Comparison of ENCODE assay signal across 1 cellular context in the genomic region with DNA sequence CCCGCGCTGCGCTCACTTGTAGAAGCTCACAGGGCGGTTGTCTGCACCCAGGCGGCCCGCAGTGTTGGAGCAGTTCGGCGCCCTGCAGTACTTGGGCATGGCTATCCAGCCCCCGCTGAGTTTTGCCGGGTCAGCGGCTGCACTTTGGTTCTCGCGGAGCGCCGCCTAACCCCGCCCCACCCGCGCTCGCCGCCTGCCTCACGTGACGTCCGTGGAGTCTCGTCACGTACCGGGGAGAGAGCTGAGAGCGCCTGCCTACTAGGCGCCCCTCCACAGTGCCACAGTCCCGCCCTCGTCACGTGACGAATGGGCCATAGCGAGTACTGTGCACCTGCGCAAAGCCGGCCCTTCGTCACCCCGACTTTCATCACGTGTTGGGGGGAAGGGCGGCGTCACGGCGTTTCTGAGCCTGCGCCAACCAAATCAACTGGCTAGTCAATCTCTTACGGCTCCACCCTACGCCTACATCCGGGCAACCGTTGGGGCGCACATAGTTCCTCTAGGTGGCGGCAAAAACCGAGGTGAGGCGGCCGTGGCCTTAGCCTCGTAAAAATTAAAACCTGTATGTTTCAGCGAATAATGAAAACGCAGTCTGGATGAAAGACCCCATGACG.
TF ChIP-seq lines count a peak whose summit lies in the region.

A gene with protein sequence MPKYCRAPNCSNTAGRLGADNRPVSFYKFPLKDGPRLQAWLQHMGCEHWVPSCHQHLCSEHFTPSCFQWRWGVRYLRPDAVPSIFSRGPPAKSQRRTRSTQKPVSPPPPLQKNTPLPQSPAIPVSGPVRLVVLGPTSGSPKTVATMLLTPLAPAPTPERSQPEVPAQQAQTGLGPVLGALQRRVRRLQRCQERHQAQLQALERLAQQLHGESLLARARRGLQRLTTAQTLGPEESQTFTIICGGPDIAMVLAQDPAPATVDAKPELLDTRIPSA (minus strand): TSS at position 167 of the 614 bp plus-strand sequence. CDS start 68 bp downstream, at position 99.

TF ChIP-seq in HepG2, 621 proteins besides CTCF, POLR2A, EP300 and RAD21 (continued from another document and continues in another):
- TF ChIP-seq MZF1 (CRISPR knock-in tag; IDR thresholded peaks at IDR 0.05; ENCODE audit: borderline replicate concordance) (0 out of 2 replicates have a peak, but pooled peaks have one; percentile 53), PRMT3 (CRISPR knock-in tag; IDR thresholded peaks at IDR 0.05; ENCODE audit: borderline replicate concordance, low read depth) (peak; percentile 31; the same call in 1 of the 2 replicates), HMGA1 (CRISPR knock-in tag; conservative IDR thresholded peaks at IDR 0.05) (no peak), MIER3 (CRISPR knock-in tag; IDR thresholded peaks at IDR 0.05; ENCODE audit: borderline replicate concordance) (peak; percentile 69; the same call in 1 of the 2 replicates), ZNF143 (CRISPR knock-in tag; IDR thresholded peaks at IDR 0.05) (peak; percentile 56), ETV5 (CRISPR knock-in tag; IDR thresholded peaks at IDR 0.05; ENCODE audit: borderline replicate concordance) (peak; percentile 59), GABPA (IDR thresholded peaks at IDR 0.05; ENCODE audit: low read depth, low read length) (no peak), GABPA (CRISPR knock-in tag; IDR thresholded peaks at IDR 0.05; ENCODE audit: low read depth) (peak; percentile 65), RBM39 (IDR thresholded peaks at IDR 0.05; ENCODE audit: low read depth, low read length, poor library complexity, severe bottlenecking) (peak; percentile 78), ZNF569 (CRISPR knock-in tag; IDR thresholded peaks at IDR 0.05; ENCODE audit: borderline replicate concordance) (no peak), HOXA5 (CRISPR knock-in tag; IDR thresholded peaks at IDR 0.05) (peak; percentile 74), MYC (CRISPR knock-in tag; IDR thresholded peaks at IDR 0.05; ENCODE audit: borderline replicate concordance) (peak; percentile 89; the same call in 1 of the 2 replicates), SALL2 (CRISPR knock-in tag; IDR thresholded peaks at IDR 0.05) (peak; percentile 54; the same call in 1 of the 2 replicates), POLR2G (IDR thresholded peaks at IDR 0.05; ENCODE audit: low read depth, low read length) (peak; percentile 82), SIX4 (CRISPR knock-in tag; IDR thresholded peaks at IDR 0.05) (peak; percentile 73; the same call in 1 of the 2 replicates), ZNF572 (CRISPR knock-in tag; IDR thresholded peaks at IDR 0.05) (0 out of 2 replicates have a peak, but pooled peaks have one; percentile 49), CCDC6 (CRISPR knock-in tag; IDR thresholded peaks at IDR 0.05) (peak; percentile 26; the same call in 1 of the 2 replicates), MAFK (conservative IDR thresholded peaks at IDR 0.05 in 1 of 2, IDR thresholded peaks at IDR 0.05 in 1 of 2; ENCODE audit: low read length in 2 of 2) (peak; percentile 31 to 54; a peak in 2 of 4 replicates), ZNF230 (CRISPR knock-in tag; IDR thresholded peaks at IDR 0.05) (no peak; the same call in 1 of the 2 replicates), ZZZ3 (CRISPR knock-in tag; IDR thresholded peaks at IDR 0.05; ENCODE audit: borderline replicate concordance) (no peak; the same call in 1 of the 2 replicates), ZNF781 (CRISPR knock-in tag; IDR thresholded peaks at IDR 0.05; ENCODE audit: borderline replicate concordance, not compliant biosample characterization) (peak; percentile 86), MAZ (IDR thresholded peaks at IDR 0.05; ENCODE audit: borderline replicate concordance, low read depth, low read length) (peak; percentile 48; the same call in 1 of the 2 replicates), MAZ (CRISPR knock-in tag; IDR thresholded peaks at IDR 0.05; ENCODE audit: low read depth) (peak; percentile 87), ZNF34 (CRISPR knock-in tag; IDR thresholded peaks at IDR 0.05; ENCODE audit: borderline replicate concordance) (no peak), CBX5 (CRISPR knock-in tag; IDR thresholded peaks at IDR 0.05; ENCODE audit: borderline replicate concordance) (peak; percentile 71; the same call in 1 of the 2 replicates), GZF1 (CRISPR knock-in tag; IDR thresholded peaks at IDR 0.05) (peak; percentile 88; the same call in 1 of the 2 replicates), NKX3-1 (CRISPR knock-in tag; IDR thresholded peaks at IDR 0.05) (peak; percentile 43), ZNF768 (CRISPR knock-in tag; IDR thresholded peaks at IDR 0.05) (peak; percentile 39; the same call in 1 of the 2 replicates), ZNF891 (CRISPR knock-in tag; IDR thresholded peaks at IDR 0.05) (peak; percentile 33; the same call in 1 of the 2 replicates), ARNT2 (CRISPR knock-in tag; IDR thresholded peaks at IDR 0.05; ENCODE audit: low read depth) (peak; percentile 65; the same call in 1 of the 2 replicates), ZFP1 (CRISPR knock-in tag; IDR thresholded peaks at IDR 0.05) (peak; percentile 43), MATR3 (CRISPR knock-in tag; IDR thresholded peaks at IDR 0.05) (no peak), ZKSCAN5 (CRISPR knock-in tag; IDR thresholded peaks at IDR 0.05) (no peak), SRSF1 (optimal IDR thresholded peaks at IDR 0.05; ENCODE audit: low read depth, low read length) (peak; percentile 24)
- TF ChIP-seq, protein P1, sequence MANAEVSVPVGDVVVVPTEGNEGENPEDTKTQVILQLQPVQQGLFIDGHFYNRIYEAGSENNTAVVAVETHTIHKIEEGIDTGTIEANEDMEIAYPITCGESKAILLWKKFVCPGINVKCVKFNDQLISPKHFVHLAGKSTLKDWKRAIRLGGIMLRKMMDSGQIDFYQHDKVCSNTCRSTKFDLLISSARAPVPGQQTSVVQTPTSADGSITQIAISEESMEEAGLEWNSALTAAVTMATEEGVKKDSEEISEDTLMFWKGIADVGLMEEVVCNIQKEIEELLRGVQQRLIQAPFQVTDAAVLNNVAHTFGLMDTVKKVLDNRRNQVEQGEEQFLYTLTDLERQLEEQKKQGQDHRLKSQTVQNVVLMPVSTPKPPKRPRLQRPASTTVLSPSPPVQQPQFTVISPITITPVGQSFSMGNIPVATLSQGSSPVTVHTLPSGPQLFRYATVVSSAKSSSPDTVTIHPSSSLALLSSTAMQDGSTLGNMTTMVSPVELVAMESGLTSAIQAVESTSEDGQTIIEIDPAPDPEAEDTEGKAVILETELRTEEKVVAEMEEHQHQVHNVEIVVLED (CRISPR knock-in tag; IDR thresholded peaks at IDR 0.05; ENCODE audit: borderline replicate concordance) = peak; percentile 89
- TF ChIP-seq, protein P2, sequence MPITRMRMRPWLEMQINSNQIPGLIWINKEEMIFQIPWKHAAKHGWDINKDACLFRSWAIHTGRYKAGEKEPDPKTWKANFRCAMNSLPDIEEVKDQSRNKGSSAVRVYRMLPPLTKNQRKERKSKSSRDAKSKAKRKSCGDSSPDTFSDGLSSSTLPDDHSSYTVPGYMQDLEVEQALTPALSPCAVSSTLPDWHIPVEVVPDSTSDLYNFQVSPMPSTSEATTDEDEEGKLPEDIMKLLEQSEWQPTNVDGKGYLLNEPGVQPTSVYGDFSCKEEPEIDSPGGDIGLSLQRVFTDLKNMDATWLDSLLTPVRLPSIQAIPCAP (CRISPR knock-in tag; IDR thresholded peaks at IDR 0.05; ENCODE audit: low read depth) = no peak
- TF ChIP-seq, protein P3, sequence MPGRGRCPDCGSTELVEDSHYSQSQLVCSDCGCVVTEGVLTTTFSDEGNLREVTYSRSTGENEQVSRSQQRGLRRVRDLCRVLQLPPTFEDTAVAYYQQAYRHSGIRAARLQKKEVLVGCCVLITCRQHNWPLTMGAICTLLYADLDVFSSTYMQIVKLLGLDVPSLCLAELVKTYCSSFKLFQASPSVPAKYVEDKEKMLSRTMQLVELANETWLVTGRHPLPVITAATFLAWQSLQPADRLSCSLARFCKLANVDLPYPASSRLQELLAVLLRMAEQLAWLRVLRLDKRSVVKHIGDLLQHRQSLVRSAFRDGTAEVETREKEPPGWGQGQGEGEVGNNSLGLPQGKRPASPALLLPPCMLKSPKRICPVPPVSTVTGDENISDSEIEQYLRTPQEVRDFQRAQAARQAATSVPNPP (CRISPR knock-in tag; IDR thresholded peaks at IDR 0.05) = 0 out of 2 replicates have a peak, but pooled peaks have one; percentile 27
- TF ChIP-seq, protein P4, sequence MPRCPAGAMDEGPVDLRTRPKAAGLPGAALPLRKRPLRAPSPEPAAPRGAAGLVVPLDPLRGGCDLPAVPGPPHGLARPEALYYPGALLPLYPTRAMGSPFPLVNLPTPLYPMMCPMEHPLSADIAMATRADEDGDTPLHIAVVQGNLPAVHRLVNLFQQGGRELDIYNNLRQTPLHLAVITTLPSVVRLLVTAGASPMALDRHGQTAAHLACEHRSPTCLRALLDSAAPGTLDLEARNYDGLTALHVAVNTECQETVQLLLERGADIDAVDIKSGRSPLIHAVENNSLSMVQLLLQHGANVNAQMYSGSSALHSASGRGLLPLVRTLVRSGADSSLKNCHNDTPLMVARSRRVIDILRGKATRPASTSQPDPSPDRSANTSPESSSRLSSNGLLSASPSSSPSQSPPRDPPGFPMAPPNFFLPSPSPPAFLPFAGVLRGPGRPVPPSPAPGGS (CRISPR knock-in tag; IDR thresholded peaks at IDR 0.05) = peak; percentile 88; the same call in 1 of the 2 replicates
- TF ChIP-seq, protein P5, sequence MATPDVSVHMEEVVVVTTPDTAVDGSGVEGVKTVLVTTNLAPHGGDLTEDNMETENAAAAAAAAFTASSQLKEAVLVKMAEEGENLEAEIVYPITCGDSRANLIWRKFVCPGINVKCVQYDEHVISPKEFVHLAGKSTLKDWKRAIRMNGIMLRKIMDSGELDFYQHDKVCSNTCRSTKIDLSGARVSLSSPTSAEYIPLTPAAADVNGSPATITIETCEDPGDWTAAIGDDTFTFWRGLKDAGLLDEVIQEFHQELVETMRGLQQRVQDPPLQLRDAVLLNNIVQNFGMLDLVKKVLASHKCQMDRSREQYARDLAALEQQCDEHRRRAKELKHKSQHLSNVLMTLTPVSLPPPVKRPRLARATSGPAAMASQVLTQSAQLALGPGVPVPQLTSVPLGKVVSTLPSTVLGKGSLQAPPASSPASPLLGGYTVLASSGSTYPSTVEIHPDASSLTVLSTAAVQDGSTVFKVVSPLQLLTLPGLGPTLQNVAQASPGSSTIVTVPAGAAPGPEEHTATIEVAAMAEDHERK (CRISPR knock-in tag; IDR thresholded peaks at IDR 0.05; ENCODE audit: low read depth) = peak; percentile 52; the same call in 1 of the 2 replicates
- TF ChIP-seq, protein P6, sequence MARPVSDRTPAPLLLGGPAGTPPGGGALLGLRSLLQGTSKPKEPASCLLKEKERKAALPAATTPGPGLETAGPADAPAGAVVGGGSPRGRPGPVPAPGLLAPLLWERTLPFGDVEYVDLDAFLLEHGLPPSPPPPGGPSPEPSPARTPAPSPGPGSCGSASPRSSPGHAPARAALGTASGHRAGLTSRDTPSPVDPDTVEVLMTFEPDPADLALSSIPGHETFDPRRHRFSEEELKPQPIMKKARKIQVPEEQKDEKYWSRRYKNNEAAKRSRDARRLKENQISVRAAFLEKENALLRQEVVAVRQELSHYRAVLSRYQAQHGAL (CRISPR knock-in tag; IDR thresholded peaks at IDR 0.05; ENCODE audit: not compliant biosample characterization) = peak; percentile 30
- TF ChIP-seq, protein P7, sequence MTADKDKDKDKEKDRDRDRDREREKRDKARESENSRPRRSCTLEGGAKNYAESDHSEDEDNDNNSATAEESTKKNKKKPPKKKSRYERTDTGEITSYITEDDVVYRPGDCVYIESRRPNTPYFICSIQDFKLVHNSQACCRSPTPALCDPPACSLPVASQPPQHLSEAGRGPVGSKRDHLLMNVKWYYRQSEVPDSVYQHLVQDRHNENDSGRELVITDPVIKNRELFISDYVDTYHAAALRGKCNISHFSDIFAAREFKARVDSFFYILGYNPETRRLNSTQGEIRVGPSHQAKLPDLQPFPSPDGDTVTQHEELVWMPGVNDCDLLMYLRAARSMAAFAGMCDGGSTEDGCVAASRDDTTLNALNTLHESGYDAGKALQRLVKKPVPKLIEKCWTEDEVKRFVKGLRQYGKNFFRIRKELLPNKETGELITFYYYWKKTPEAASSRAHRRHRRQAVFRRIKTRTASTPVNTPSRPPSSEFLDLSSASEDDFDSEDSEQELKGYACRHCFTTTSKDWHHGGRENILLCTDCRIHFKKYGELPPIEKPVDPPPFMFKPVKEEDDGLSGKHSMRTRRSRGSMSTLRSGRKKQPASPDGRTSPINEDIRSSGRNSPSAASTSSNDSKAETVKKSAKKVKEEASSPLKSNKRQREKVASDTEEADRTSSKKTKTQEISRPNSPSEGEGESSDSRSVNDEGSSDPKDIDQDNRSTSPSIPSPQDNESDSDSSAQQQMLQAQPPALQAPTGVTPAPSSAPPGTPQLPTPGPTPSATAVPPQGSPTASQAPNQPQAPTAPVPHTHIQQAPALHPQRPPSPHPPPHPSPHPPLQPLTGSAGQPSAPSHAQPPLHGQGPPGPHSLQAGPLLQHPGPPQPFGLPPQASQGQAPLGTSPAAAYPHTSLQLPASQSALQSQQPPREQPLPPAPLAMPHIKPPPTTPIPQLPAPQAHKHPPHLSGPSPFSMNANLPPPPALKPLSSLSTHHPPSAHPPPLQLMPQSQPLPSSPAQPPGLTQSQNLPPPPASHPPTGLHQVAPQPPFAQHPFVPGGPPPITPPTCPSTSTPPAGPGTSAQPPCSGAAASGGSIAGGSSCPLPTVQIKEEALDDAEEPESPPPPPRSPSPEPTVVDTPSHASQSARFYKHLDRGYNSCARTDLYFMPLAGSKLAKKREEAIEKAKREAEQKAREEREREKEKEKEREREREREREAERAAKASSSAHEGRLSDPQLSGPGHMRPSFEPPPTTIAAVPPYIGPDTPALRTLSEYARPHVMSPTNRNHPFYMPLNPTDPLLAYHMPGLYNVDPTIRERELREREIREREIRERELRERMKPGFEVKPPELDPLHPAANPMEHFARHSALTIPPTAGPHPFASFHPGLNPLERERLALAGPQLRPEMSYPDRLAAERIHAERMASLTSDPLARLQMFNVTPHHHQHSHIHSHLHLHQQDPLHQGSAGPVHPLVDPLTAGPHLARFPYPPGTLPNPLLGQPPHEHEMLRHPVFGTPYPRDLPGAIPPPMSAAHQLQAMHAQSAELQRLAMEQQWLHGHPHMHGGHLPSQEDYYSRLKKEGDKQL (CRISPR knock-in tag; IDR thresholded peaks at IDR 0.05; ENCODE audit: low read depth) = 0 out of 2 replicates have a peak, but pooled peaks have one; percentile 59
- TF ChIP-seq, protein P8, sequence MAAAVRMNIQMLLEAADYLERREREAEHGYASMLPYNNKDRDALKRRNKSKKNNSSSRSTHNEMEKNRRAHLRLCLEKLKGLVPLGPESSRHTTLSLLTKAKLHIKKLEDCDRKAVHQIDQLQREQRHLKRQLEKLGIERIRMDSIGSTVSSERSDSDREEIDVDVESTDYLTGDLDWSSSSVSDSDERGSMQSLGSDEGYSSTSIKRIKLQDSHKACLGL (CRISPR knock-in tag; IDR thresholded peaks at IDR 0.05) = peak; percentile 93
- TF ChIP-seq, protein P9, sequence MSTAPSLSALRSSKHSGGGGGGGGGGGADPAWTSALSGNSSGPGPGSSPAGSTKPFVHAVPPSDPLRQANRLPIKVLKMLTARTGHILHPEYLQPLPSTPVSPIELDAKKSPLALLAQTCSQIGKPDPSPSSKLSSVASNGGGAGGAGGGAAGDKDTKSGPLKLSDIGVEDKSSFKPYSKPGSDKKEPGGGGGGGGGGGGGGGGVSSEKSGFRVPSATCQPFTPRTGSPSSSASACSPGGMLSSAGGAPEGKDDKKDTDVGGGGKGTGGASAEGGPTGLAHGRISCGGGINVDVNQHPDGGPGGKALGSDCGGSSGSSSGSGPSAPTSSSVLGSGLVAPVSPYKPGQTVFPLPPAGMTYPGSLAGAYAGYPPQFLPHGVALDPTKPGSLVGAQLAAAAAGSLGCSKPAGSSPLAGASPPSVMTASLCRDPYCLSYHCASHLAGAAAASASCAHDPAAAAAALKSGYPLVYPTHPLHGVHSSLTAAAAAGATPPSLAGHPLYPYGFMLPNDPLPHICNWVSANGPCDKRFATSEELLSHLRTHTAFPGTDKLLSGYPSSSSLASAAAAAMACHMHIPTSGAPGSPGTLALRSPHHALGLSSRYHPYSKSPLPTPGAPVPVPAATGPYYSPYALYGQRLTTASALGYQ (CRISPR knock-in tag; IDR thresholded peaks at IDR 0.05) = peak; percentile 76; the same call in 1 of the 2 replicates
